ENCODE assay signal across 19 cellular contexts in the genomic region with DNA sequence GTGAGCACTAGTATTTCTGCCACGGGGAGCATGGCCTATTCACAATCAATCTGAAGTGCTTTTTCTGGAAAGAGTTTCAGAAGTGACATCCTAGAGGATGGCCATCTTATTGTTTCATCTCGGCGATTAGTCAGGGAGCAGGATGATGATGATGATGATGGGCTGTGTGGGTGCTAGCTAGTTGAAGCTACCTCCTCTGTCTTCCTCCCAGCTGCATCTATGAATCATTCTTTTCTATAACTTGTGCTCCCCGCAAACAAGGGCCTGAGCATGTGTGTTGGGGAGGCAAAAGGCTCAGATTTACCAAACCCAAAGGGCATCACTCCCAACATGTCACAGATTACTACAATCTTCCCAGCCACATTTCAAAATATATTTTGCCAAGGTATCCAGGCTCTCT.
"Had no signal": no experiment of that assay in that cellular context is flagged by ENCODE, and none has a peak within 500 bp of the region (broad histone marks: within the 10 kb centered on the region; RNA-seq: fewer than 3 reads in every experiment).

No MANE protein-coding gene starts in this region.

- H3K36me3 ChIP-seq: neutrophil, thoracic aorta, transverse colon had no signal

- H3K79me2 ChIP-seq: hepatocyte had no signal

- H3K9me3 ChIP-seq: neutrophil, thoracic aorta, transverse colon had no signal

- H3K4me3 ChIP-seq: hepatocyte, lung, skin epidermis, thoracic aorta, transverse colon had no signal

- H3K27me3 Mint-ChIP-seq: dendritic cell treated with granulocyte-macrophage colony-stimulating factor and Interleukin-4, amounts not matched to agents 40 ng/mL and 50 ng/mL, for 4 days; stimulated activated naive CD8-positive, alpha-beta T cell treated with anti-CD3 and anti-CD28 coated beads, Interleukin-15, amount 100 ng/mL, for 72 hours had no signal

- H3K27me3 ChIP-seq: hepatocyte, neutrophil, transverse colon had no signal

- H3K9me3 Mint-ChIP-seq: dendritic cell treated with granulocyte-macrophage colony-stimulating factor and Interleukin-4, amounts not matched to agents 40 ng/mL and 50 ng/mL, for 4 days had no signal

- H3K4me1 ChIP-seq: transverse colon had no signal

- DNase-seq: foreskin melanocyte; kidney; left colon; left ventricle myocardium superior; mesenchymal stem cell; midbrain; naive B cell; nephron progenitor cell; stimulated activated CD4-positive, alpha-beta T cell treated with anti-CD3 and anti-CD28 coated beads, Interleukin-2, amount 100 ng/mL, for 24 hours; stimulated activated CD4-positive, alpha-beta T cell treated with anti-CD3 and anti-CD28 coated beads, Interleukin-4, amount 100 ng/mL, for 4 hours; stimulated activated naive B cell treated with anti-CD40 and anti-IgM and Interleukin-4, amounts not matched to agents 10 μg/mL and 1 μg/mL and 100 μg/mL, for 72 hours; stimulated activated naive CD8-positive, alpha-beta T cell treated with anti-CD3 and anti-CD28 coated beads, Interleukin-15, amount 100 ng/mL, for 72 hours; transverse colon had no signal

- H3K4me1 Mint-ChIP-seq: naive B cell had no signal

- H3K4me3 Mint-ChIP-seq: dendritic cell treated with granulocyte-macrophage colony-stimulating factor and Interleukin-4, amounts not matched to agents 40 ng/mL and 50 ng/mL, for 4 days; naive B cell; nephron progenitor cell; stimulated activated naive B cell treated with anti-CD40 and anti-IgM and Interleukin-4, amounts not matched to agents 10 μg/mL and 1 μg/mL and 100 μg/mL, for 72 hours; stimulated activated naive CD8-positive, alpha-beta T cell treated with anti-CD3 and anti-CD28 coated beads, Interleukin-15, amount 100 ng/mL, for 72 hours had no signal

- H2AFZ ChIP-seq: hepatocyte had no signal

- H3K36me3 Mint-ChIP-seq: naive B cell; stimulated activated naive B cell treated with anti-CD40 and anti-IgM and Interleukin-4, amounts not matched to agents 10 μg/mL and 1 μg/mL and 100 μg/mL, for 72 hours had no signal

- H3K27ac ChIP-seq: hepatocyte, neutrophil, skin epidermis, thoracic aorta, transverse colon had no signal

- H3K27ac Mint-ChIP-seq: dendritic cell treated with granulocyte-macrophage colony-stimulating factor and Interleukin-4, amounts not matched to agents 40 ng/mL and 50 ng/mL, for 4 days; naive B cell; nephron progenitor cell; stimulated activated naive B cell treated with anti-CD40 and anti-IgM and Interleukin-4, amounts not matched to agents 10 μg/mL and 1 μg/mL and 100 μg/mL, for 72 hours; stimulated activated naive CD8-positive, alpha-beta T cell treated with anti-CD3 and anti-CD28 coated beads, Interleukin-15, amount 100 ng/mL, for 72 hours had no signal
